7 cellular contexts compared by ENCODE assay signal in genomic region chr2:172931923-172932520, GRCh38.
DNase-seq lines count a peak whose midpoint lies in the region; ATAC-seq, FAIRE-seq and TF ChIP-seq lines count a peak whose summit lies in the region.

No MANE protein-coding gene starts in this region.

- BruUV-seq in MCF 10A (replicated peaks; lab: Mats Ljungman, UMichigan), result no TSS peak

- H3K4me3 Mint-ChIP-seq in MCF 10A (ENCODE audit: unreplicated experiment), result no peak overlapping the region

- ATAC-seq in left colon, result peak; percentile 55
- ATAC-seq in GM18858 (IDR thresholded peaks at IDR 0.05; ENCODE audit: unreplicated experiment), result no peak

- POLR2A ChIA-PET in GM10248 (lab: Yijun Ruan, JAX), result no interaction called here
- POLR2A ChIA-PET in MCF 10A (lab: Yijun Ruan, JAX), result interaction anchor here (1.3 to 2.3 kb wide), 3 partner anchors 119 to 126 kb away, joined by 3 to 11 read pairs (median 9); no protein-coding TSS in a partner anchor

- no peaks in the 10 kb centered on the region for H3K36me3 Mint-ChIP-seq in MCF 10A (ENCODE audit: insufficient read depth, unreplicated experiment)

- H3K27ac Mint-ChIP-seq in MCF 10A (ENCODE audit: low read depth, unreplicated experiment), result no peak overlapping the region

- CTCF ChIA-PET in GM10248 (lab: Yijun Ruan, JAX), result interaction anchor here (0.7 to 6.6 kb wide), 31 partner anchors 10 to 1412 kb away, joined by 3 to 71 read pairs (median 8); no protein-coding TSS in a partner anchor
- CTCF ChIA-PET in MCF 10A (lab: Yijun Ruan, JAX), result interaction anchor here (0.5 to 6.8 kb wide), 66 partner anchors 9 to 1480 kb away, joined by 3 to 141 read pairs (median 4); no protein-coding TSS in a partner anchor

- peak; percentile 71 for FAIRE-seq in TTC549 (lab: Jason Lieb, UNC)

- no peaks in the 10 kb centered on the region for H3K9me3 Mint-ChIP-seq in MCF 10A (ENCODE audit: unreplicated experiment)

- peaks cover 41% of the 10 kb centered on the region for H3K4me1 Mint-ChIP-seq in MCF 10A (ENCODE audit: insufficient read depth, unreplicated experiment)

- DNase-seq in GM10248 (ENCODE audit: extremely low spot score), result peak; percentile 45
- peak; percentile 59 for DNase-seq in NCI-H1105 treated with DMSO at 0.1 percent for 48 hours (lab: John Stamatoyannopoulos, UW)
- peak; percentile 72 for DNase-seq in MCF 10A (ENCODE audit: unreplicated experiment)
- peak in 1 of 2 donors; percentile 78 for DNase-seq in left colon
- DNase-seq in stimulated activated CD4-positive, alpha-beta T cell treated with anti-CD3 and anti-CD28 coated beads, TNF-alpha, amount 100 ng/mL, for 1 hour (ENCODE audit: low read depth in 3 of 3, low spot score in 1 of 3), result peak in 2 of 3 donors; percentile 11 to 45

- intact Hi-C loops in MCF 10A (cut with micrococcal nuclease) (loop anchor here (1.0 to 2.0 kb wide), 4 partner anchors 68 to 126 kb away; no protein-coding TSS in a partner anchor), left colon (cut with DNase I, micrococcal nuclease) (loop anchor here (5.0 to 10.0 kb wide), 3 partner anchors 67 to 127 kb away; no protein-coding TSS in a partner anchor)

- TF ChIP-seq CTCF in GM10248 (IDR thresholded peaks at IDR 0.05; ENCODE audit: control extremely low read depth, extremely low read depth, low read depth, missing control alignments) (peak; percentile 88), MCF 10A (IDR thresholded peaks at IDR 0.05; ENCODE audit: unreplicated experiment) (peak; percentile 54)

- H3K27me3 Mint-ChIP-seq in MCF 10A (ENCODE audit: insufficient read depth, unreplicated experiment), result no peaks in the 10 kb centered on the region
